ENCODE assay signal across 23 cellular contexts in genomic region chr22:42511401-42511891, GRCh38. TPM values are rescaled to one million over a fixed set of nuclear protein-coding genes. Genes with fewer than 3 reads are reported as not detected.
A peak's percentile ranks its signal among the peaks of the same experiment; 100 is the strongest.
DNase-seq lines count a peak whose midpoint lies in the region; ATAC-seq, FAIRE-seq and TF ChIP-seq lines count a peak whose summit lies in the region.
"Had no signal": no experiment of that assay in that cellular context is flagged by ENCODE, and none has a peak within 500 bp of the region (broad histone marks: within the 10 kb centered on the region; RNA-seq: fewer than 3 reads in every experiment).

No MANE protein-coding gene starts in this region.

- POLR2A ChIA-PET in HepG2 (lab: Yijun Ruan, JAX), result interaction anchor here (0.7 kb wide), 1 partner anchor 192 kb away, joined by 3 read pairs; no protein-coding TSS in a partner anchor
- POLR2A ChIA-PET in Panc1 (lab: Charles Lee), result interaction anchor here (0.6 kb wide), 1 partner anchor 36 kb away, joined by 4 read pairs; no protein-coding TSS in a partner anchor

- TF ChIP-seq EP300 in HepG2 (IDR thresholded peaks at IDR 0.05; ENCODE audit: low read depth in 2 of 2, low read length in 2 of 2), result no peak
- TF ChIP-seq EP300 in HepG2 (CRISPR knock-in tag; IDR thresholded peaks at IDR 0.05; ENCODE audit: borderline replicate concordance), result no peak

- no TSS peak for BruUV-seq in HepG2 (replicated peaks; lab: Mats Ljungman, UMichigan)
- TSS peak; percentile 69 for BruUV-seq in Panc1 (replicated peaks; lab: Mats Ljungman, UMichigan)

- no peak for FAIRE-seq in HepG2 (lab: Jason Lieb, UNC)
- FAIRE-seq: astrocyte, GM12892 had no signal

- no peak for ATAC-seq in HepG2
- no peak for ATAC-seq in right lobe of liver
- ATAC-seq in Panc1, result no peak
- no peak for ATAC-seq in GM19397 (IDR thresholded peaks at IDR 0.05; ENCODE audit: unreplicated experiment)
- ATAC-seq in HG03354 (IDR thresholded peaks at IDR 0.05; ENCODE audit: poor library complexity, severe bottlenecking, unreplicated experiment), result no peak
- no peak for ATAC-seq in lower lobe of right lung
- ATAC-seq: activated CD8-positive, alpha-beta memory T cell treated with anti-CD3 and anti-CD28 coated beads, Interleukin-2, amount 10 ng/mL, durations not matched to agents 7 days and 5 days had no signal

- no peak overlapping the region for H3K4me3 ChIP-seq in HepG2 (replicated peaks in 1 of 3; ENCODE audit: insufficient read depth in 1 of 3, low read depth in 2 of 3, low read length in 3 of 3)
- H3K4me3 ChIP-seq in right lobe of liver, result no peak overlapping the region
- H3K4me3 ChIP-seq in Panc1 (ENCODE audit: low read depth in 2 of 2, low read length in 2 of 2), result no peak overlapping the region
- H3K4me3 ChIP-seq in endodermal cell (ENCODE audit: low read length), result no peak overlapping the region
- H3K4me3 ChIP-seq in lower lobe of right lung, result no peak overlapping the region

- no peaks in the 10 kb centered on the region for H3K27me3 ChIP-seq in HepG2 (ENCODE audit: control insufficient read depth in 1 of 2, insufficient read depth in 2 of 2, low read length in 2 of 2)
- no peaks in the 10 kb centered on the region for H3K27me3 ChIP-seq in right lobe of liver
- H3K27me3 ChIP-seq in Panc1 (ENCODE audit: control insufficient read depth, insufficient read depth, low read length), result no peaks in the 10 kb centered on the region
- no peaks in the 10 kb centered on the region for H3K27me3 ChIP-seq in endodermal cell (ENCODE audit: control insufficient read depth, insufficient read depth, low read length, poor library complexity, severe bottlenecking)
- H3K27me3 ChIP-seq in lower lobe of right lung (ENCODE audit: low read depth), result no peaks in the 10 kb centered on the region

- CTCF ChIA-PET in HepG2 (lab: Yijun Ruan, JAX; ENCODE audit: low intra/inter-chr PET ratio, low total read pairs), result no interaction called here
- CTCF ChIA-PET in Panc1 (lab: Charles Lee), result no interaction called here

- no peak for TF ChIP-seq CTCF in HepG2 (CRISPR knock-in tag; IDR thresholded peaks at IDR 0.05)
- TF ChIP-seq CTCF in right lobe of liver (IDR thresholded peaks at IDR 0.05), result no peak
- TF ChIP-seq CTCF in Panc1 (IDR thresholded peaks at IDR 0.05), result no peak
- TF ChIP-seq CTCF in endodermal cell (conservative IDR thresholded peaks at IDR 0.05), result no peak
- no peak for TF ChIP-seq CTCF in lower lobe of right lung (IDR thresholded peaks at IDR 0.05)

- TF ChIP-seq POLR2A in HepG2 (IDR thresholded peaks at IDR 0.05; ENCODE audit: insufficient read depth in 1 of 2, low read depth in 2 of 2, low read length in 2 of 2) (no peak), right lobe of liver (IDR thresholded peaks at IDR 0.05) (no peak)

- DNase-seq in HepG2 (ENCODE audit: low spot score), result no peak
- no peak for DNase-seq in right lobe of liver
- DNase-seq in Panc1 (ENCODE audit: low read depth, low spot score), result no peak
- no peak for DNase-seq in endodermal cell
- no peak for DNase-seq in NCI-H1048 (lab: John Stamatoyannopoulos, UW)
- no peak for DNase-seq in lower lobe of right lung
- DNase-seq: activated CD4-positive, CD25-positive, alpha-beta regulatory T cell; activated CD8-positive, alpha-beta memory T cell treated with anti-CD3 and anti-CD28 coated beads, Interleukin-2, amount 10 ng/mL, durations not matched to agents 7 days and 5 days; activated effector memory CD4-positive, alpha-beta T cell treated with Interleukin-2 at 50 U/mL for 16 hours; AML-193; cortex of kidney; foreskin melanocyte; GOT3; NCI-H1436; occipital lobe; SIG-M5; T-helper 2 cell had no signal

- H3K27ac Mint-ChIP-seq in endodermal cell, result peak overlapping the region; percentile 77
- H3K27ac Mint-ChIP-seq: activated CD8-positive, alpha-beta memory T cell treated with anti-CD3 and anti-CD28 coated beads, Interleukin-2, amount 10 ng/mL, durations not matched to agents 7 days and 5 days had no signal

- no peak for TF ChIP-seq RAD21 in HepG2 (CRISPR knock-in tag; IDR thresholded peaks at IDR 0.05)

- intact Hi-C loops in HepG2 (cut with micrococcal nuclease; ENCODE audit: unreplicated experiment), result loop anchor here (10.0 kb wide), 1 partner anchor 103 kb away; the partner anchor contains the start of gene POLDIP3
- intact Hi-C loops in right lobe of liver (cut with DNase I), result no loop called here
- intact Hi-C loops in Panc1 (cut with micrococcal nuclease; ENCODE audit: unreplicated experiment), result no loop called here
- intact Hi-C loops in lower lobe of right lung (cut with DNase I), result no loop called here

- peaks cover 31% of the 10 kb centered on the region for H3K36me3 Mint-ChIP-seq in endodermal cell (ENCODE audit: low read depth)

- H3K9ac ChIP-seq in HepG2 (ENCODE audit: insufficient read depth, low read depth, low read length), result no peak overlapping the region
- H3K9ac ChIP-seq in endodermal cell (ENCODE audit: extremely low read depth, low read length, poor library complexity, severe bottlenecking), result no peak overlapping the region

- H3K27me3 Mint-ChIP-seq in endodermal cell (ENCODE audit: insufficient read depth), result no peaks in the 10 kb centered on the region
- H3K27me3 Mint-ChIP-seq: activated CD8-positive, alpha-beta memory T cell treated with anti-CD3 and anti-CD28 coated beads, Interleukin-2, amount 10 ng/mL, durations not matched to agents 7 days and 5 days had no signal

- in situ Hi-C loops in HepG2 (cut with HindIII; ENCODE audit: extremely low pct_ligation_motif_present, low pct_unique_long_range_greater_than_20kb) (no loop called here), Panc1 (cut with HindIII; ENCODE audit: low pct_unique_long_range_greater_than_20kb, low sequenced_read_pairs) (no loop called here)

- peaks cover 11% of the 10 kb centered on the region for H3K4me1 ChIP-seq in HepG2 (ENCODE audit: insufficient read depth, low read length)
- peaks cover 0 to 3% (median 0%) of the 10 kb centered on the region in 4 donors for H3K4me1 ChIP-seq in right lobe of liver
- no peaks in the 10 kb centered on the region for H3K4me1 ChIP-seq in Panc1 (ENCODE audit: control insufficient read depth, insufficient read depth, low read length)
- H3K4me1 ChIP-seq in endodermal cell (ENCODE audit: control insufficient read depth, insufficient read depth, low read length), result no peaks in the 10 kb centered on the region
- no peaks in the 10 kb centered on the region for H3K4me1 ChIP-seq in lower lobe of right lung
- H3K4me1 ChIP-seq: Caco-2 had no signal

- peaks cover 8% of the 10 kb centered on the region for H3K4me1 Mint-ChIP-seq in endodermal cell
- H3K4me1 Mint-ChIP-seq: activated CD8-positive, alpha-beta memory T cell treated with anti-CD3 and anti-CD28 coated beads, Interleukin-2, amount 10 ng/mL, durations not matched to agents 7 days and 5 days had no signal

- H2AFZ ChIP-seq in HepG2 (ENCODE audit: low read length), result no peak overlapping the region

- no peaks in the 10 kb centered on the region for H3K79me2 ChIP-seq in HepG2 (ENCODE audit: insufficient read depth, low read length)

- no peaks in the 10 kb centered on the region for H3K9me3 ChIP-seq in HepG2 (ENCODE audit: low read length)
- no peaks in the 10 kb centered on the region for H3K9me3 ChIP-seq in right lobe of liver
- H3K9me3 ChIP-seq in Panc1 (ENCODE audit: control insufficient read depth, insufficient read depth, low read depth, low read length), result no peaks in the 10 kb centered on the region
- no peaks in the 10 kb centered on the region for H3K9me3 ChIP-seq in endodermal cell (ENCODE audit: control insufficient read depth, low read length)
- H3K9me3 ChIP-seq in lower lobe of right lung, result no peaks in the 10 kb centered on the region
- H3K9me3 ChIP-seq: Caco-2 had no signal

- WGBS in HepG2 (ENCODE audit: low lambda C conversion rate), result 95% methylated on average over 8 of the region's 10 CpGs
- WGBS in right lobe of liver (ENCODE audit: insufficient coverage, low coverage, low lambda C conversion rate, missing lambda C conversion rate), result 40% methylated on average over 1 of the region's 10 CpGs
- 96 to 99% methylated on average over 7 to 10 of the region's 10 CpGs for WGBS in endodermal cell (ENCODE audit: insufficient coverage in 1 of 2, insufficient read length in 1 of 2), 2 experiments

- H3K27ac ChIP-seq in HepG2 (ENCODE audit: extremely low read length, insufficient read depth, low read length), result no peak overlapping the region
- no peak overlapping the region for H3K27ac ChIP-seq in right lobe of liver
- no peak overlapping the region for H3K27ac ChIP-seq in Panc1 (ENCODE audit: low read length)
- H3K27ac ChIP-seq in endodermal cell (ENCODE audit: low read depth, low read length), result no peak overlapping the region
- no peak overlapping the region for H3K27ac ChIP-seq in lower lobe of right lung

- H3K4me2 ChIP-seq in HepG2 (ENCODE audit: low read depth, low read length), result no peak overlapping the region

- H3K36me3 ChIP-seq in HepG2 (replicated peaks in 1 of 2; ENCODE audit: control insufficient read depth in 1 of 2, insufficient read depth in 2 of 2, low read length in 2 of 2) (peaks cover 5 to 6% of the 10 kb centered on the region in 2 experiments; a peak in 3 of 5 replicates), right lobe of liver (no peaks in the 10 kb centered on the region), Panc1 (ENCODE audit: control insufficient read depth, insufficient read depth, low read length) (no peaks in the 10 kb centered on the region), endodermal cell (ENCODE audit: control insufficient read depth, insufficient read depth, low read length) (peaks cover 19% of the 10 kb centered on the region), lower lobe of right lung (peaks cover 28% of the 10 kb centered on the region)

- no peaks in the 10 kb centered on the region for H3K9me3 Mint-ChIP-seq in endodermal cell

- H3K4me3 Mint-ChIP-seq in endodermal cell, result no peak overlapping the region
- H3K4me3 Mint-ChIP-seq: activated CD8-positive, alpha-beta memory T cell treated with anti-CD3 and anti-CD28 coated beads, Interleukin-2, amount 10 ng/mL, durations not matched to agents 7 days and 5 days had no signal

- peaks cover 9% of the 10 kb centered on the region; the same call in 1 of the 2 replicates for H4K20me1 ChIP-seq in HepG2 (ENCODE audit: insufficient read depth, low read length)

RNA-seq across cellular contexts. Expression of gene RRP7A, which starts 8.2 kb away (rescaled TPM):
- total RNA-seq in HepG2 (2016; rRNA removed; fragmentation: Illumina TruSeq; extraction: Trizol) (41.6 and 48.6 TPM in 2 replicates), right lobe of liver (10 to 100 TPM in 5 of 6 experiments, 1 to 10 TPM in 1; 9.3 to 17.8 (median 14.7) TPM), Panc1 (2021; ENCODE audit: unreplicated experiment) (29.8 TPM), endodermal cell (10 to 100 TPM; 63.8 to 98.0 TPM), lower lobe of right lung (34.4 TPM)
- total RNA-seq in HepG2 (2016; cell fraction: cytosol; rRNA removed; fragmentation: Illumina TruSeq; extraction: Trizol; ENCODE audit: low read depth), result 6.9 and 8.5 TPM in 2 replicates
- 45.2 and 47.7 TPM in 2 replicates for total RNA-seq in HepG2 (2016; cell fraction: insoluble cytoplasmic fraction; rRNA removed; fragmentation: Illumina TruSeq; extraction: Trizol)
- 19.1 and 19.5 TPM in 2 replicates for total RNA-seq in HepG2 (2016; cell fraction: membrane; rRNA removed; fragmentation: Illumina TruSeq; extraction: Trizol)
- total RNA-seq in HepG2 (2016; cell fraction: nucleus; rRNA removed; fragmentation: Illumina TruSeq; extraction: Trizol), result 21.2 and 24.0 TPM in 2 replicates
- 13.8 and 15.3 TPM in 2 replicates for polyA plus RNA-seq in HepG2 (2011; rRNA removed)
- polyA plus RNA-seq in HepG2 (2011; cell fraction: cytosol; rRNA removed), result 11.4 and 15.1 TPM in 2 replicates
- 9.3 and 9.5 TPM in 2 replicates for polyA plus RNA-seq in HepG2 (2011; cell fraction: nucleus; rRNA removed)
- 12.1 and 13.0 TPM in 2 replicates for polyA plus RNA-seq in HepG2 (2012)
- 6.2 and 6.7 TPM in 2 replicates for polyA plus RNA-seq in HepG2 (2016; cell fraction: cytosol; fragmentation: Illumina TruSeq; extraction: Trizol; ENCODE audit: low read depth)
- polyA plus RNA-seq in HepG2 (2016; cell fraction: insoluble cytoplasmic fraction; fragmentation: Illumina TruSeq; extraction: Trizol; ENCODE audit: low read depth), result 42.1 and 48.9 TPM in 2 replicates
- 12.1 and 12.4 TPM in 2 replicates for polyA plus RNA-seq in HepG2 (2016; cell fraction: membrane; fragmentation: Illumina TruSeq; extraction: Trizol; ENCODE audit: low read depth)
- 46.5 and 46.7 TPM in 2 replicates for polyA plus RNA-seq in HepG2 (2016; cell fraction: nucleus; fragmentation: Illumina TruSeq; extraction: Trizol; ENCODE audit: insufficient read depth, low read depth)
- polyA minus RNA-seq in HepG2 (2011; rRNA and poly(A)+ RNA removed; ENCODE audit: low replicate concordance), result 15.8 and 23.5 TPM in 2 replicates
- polyA minus RNA-seq in HepG2 (2011; cell fraction: cytosol; rRNA and poly(A)+ RNA removed), result 6.8 and 7.3 TPM in 2 replicates
- 10.4 and 12.2 TPM in 2 replicates for polyA minus RNA-seq in HepG2 (2011; cell fraction: nucleus; rRNA and poly(A)+ RNA removed)
- 18.3 TPM for polyA plus RNA-seq in Panc1 (2012; ENCODE audit: insufficient read length)
- 36.8 TPM for polyA plus RNA-seq in endodermal cell (2013, experiment 1 of 2)
- 29.6 TPM for polyA plus RNA-seq in endodermal cell (2013, experiment 2 of 2)

RNA-seq across cellular contexts. Expression of gene SERHL2, which starts 42.3 kb away (rescaled TPM):
- total RNA-seq in HepG2 (2016; rRNA removed; fragmentation: Illumina TruSeq; extraction: Trizol), result 1.0 and 1.6 TPM in 2 replicates
- total RNA-seq in HepG2 (2016; cell fraction: cytosol; rRNA removed; fragmentation: Illumina TruSeq; extraction: Trizol; ENCODE audit: low read depth), result 0.97 TPM in 1 of 2 replicates, not detected in the other
- 1.1 and 1.5 TPM in 2 replicates for total RNA-seq in HepG2 (2016; cell fraction: insoluble cytoplasmic fraction; rRNA removed; fragmentation: Illumina TruSeq; extraction: Trizol)
- 0.40 and 0.59 TPM in 2 replicates for total RNA-seq in HepG2 (2016; cell fraction: membrane; rRNA removed; fragmentation: Illumina TruSeq; extraction: Trizol)
- total RNA-seq in HepG2 (2016; cell fraction: nucleus; rRNA removed; fragmentation: Illumina TruSeq; extraction: Trizol), result 1.0 and 1.2 TPM in 2 replicates
- 1.8 and 3.3 TPM in 2 replicates for polyA plus RNA-seq in HepG2 (2011; rRNA removed)
- 1.6 and 1.9 TPM in 2 replicates for polyA plus RNA-seq in HepG2 (2011; cell fraction: cytosol; rRNA removed)
- polyA plus RNA-seq in HepG2 (2011; cell fraction: nucleus; rRNA removed), result 2.1 and 3.0 TPM in 2 replicates
- 1.1 and 1.9 TPM in 2 replicates for polyA plus RNA-seq in HepG2 (2012)
- 0.24 and 0.26 TPM in 2 replicates for polyA plus RNA-seq in HepG2 (2016; cell fraction: cytosol; fragmentation: Illumina TruSeq; extraction: Trizol; ENCODE audit: low read depth)
- 2.1 and 2.3 TPM in 2 replicates for polyA plus RNA-seq in HepG2 (2016; cell fraction: insoluble cytoplasmic fraction; fragmentation: Illumina TruSeq; extraction: Trizol; ENCODE audit: low read depth)
- polyA plus RNA-seq in HepG2 (2016; cell fraction: membrane; fragmentation: Illumina TruSeq; extraction: Trizol; ENCODE audit: low read depth), result 0.35 and 0.66 TPM in 2 replicates
- 0.92 and 1.8 TPM in 2 replicates for polyA plus RNA-seq in HepG2 (2016; cell fraction: nucleus; fragmentation: Illumina TruSeq; extraction: Trizol; ENCODE audit: insufficient read depth, low read depth)
- polyA minus RNA-seq in HepG2 (2011; rRNA and poly(A)+ RNA removed; ENCODE audit: low replicate concordance), result 0.44 TPM in 1 of 2 replicates, not detected in the other
- not detected in 2 replicates for polyA minus RNA-seq in HepG2 (2011; cell fraction: cytosol; rRNA and poly(A)+ RNA removed)
- polyA minus RNA-seq in HepG2 (2011; cell fraction: nucleus; rRNA and poly(A)+ RNA removed), result 0.99 and 1.3 TPM in 2 replicates
- total RNA-seq in right lobe of liver, result 1 to 10 TPM in 2 of 6 experiments, under 1 TPM in 4; 0.29 to 2.9 (median 0.80) TPM
- 1.6 TPM for total RNA-seq in Panc1 (2021; ENCODE audit: unreplicated experiment)
- 4.7 TPM for polyA plus RNA-seq in Panc1 (2012; ENCODE audit: insufficient read length)
- total RNA-seq in endodermal cell, result 10 to 100 TPM; 12.6 to 12.8 TPM
- 15.3 TPM for polyA plus RNA-seq in endodermal cell (2013, experiment 1 of 2)
- 26.2 TPM for polyA plus RNA-seq in endodermal cell (2013, experiment 2 of 2)
- total RNA-seq in lower lobe of right lung, result 1.6 TPM
- total RNA-seq: G401 had no signal
